ENCODE assay signal across 30 cellular contexts in genomic region chr15:43433661-43434303, GRCh38.
"Had no signal": no experiment of that assay in that cellular context is flagged by ENCODE, and none has a peak within 500 bp of the region (broad histone marks: within the 10 kb centered on the region; RNA-seq: fewer than 3 reads in every experiment).

No MANE protein-coding gene starts in this region.

- H3K27ac ChIP-seq: brain microvascular endothelial cell, PC-9, WERI-Rb-1 had no signal

- H3K4me3 ChIP-seq: adrenal gland, PC-9 had no signal

- H3K27me3 ChIP-seq: adrenal gland, brain microvascular endothelial cell had no signal

- ATAC-seq: activated CD8-positive, alpha-beta memory T cell treated with anti-CD3 and anti-CD28 coated beads, Interleukin-2, amount 10 ng/mL, durations not matched to agents 7 days and 5 days; activated naive CD4-positive, alpha-beta T cell treated with anti-CD3 and anti-CD28 coated beads, Interleukin-2, amount 50 U/mL, for 72 hours had no signal

- FAIRE-seq: RCC 7860 had no signal

- H2AFZ ChIP-seq: PC-9 had no signal

- H3K9me3 ChIP-seq: adrenal gland had no signal

- H3K27ac Mint-ChIP-seq: activated CD4-positive, alpha-beta memory T cell treated with anti-CD3 and anti-CD28 coated beads, Interleukin-2, amount 10 ng/mL, durations not matched to agents 7 days and 5 days; activated naive CD4-positive, alpha-beta T cell treated with anti-CD3 and anti-CD28 coated beads for 36 hours; activated naive CD4-positive, alpha-beta T cell treated with anti-CD3 and anti-CD28 coated beads, Interleukin-2, amount 50 U/mL, for 72 hours; activated T-helper 2 cell treated with anti-CD3 and anti-CD28 coated beads, Interferon-gamma antibody, Interleukin-2, Interleukin-4, amounts not matched to agents 10 μg/mL and 5 μg/mL and 100 μg/mL, durations not matched to agents 14 hours and 24 hours and 36 hours had no signal

- H3K4me1 ChIP-seq: adrenal gland had no signal

- H3K4me2 ChIP-seq: PC-9 had no signal

- H3K4me3 Mint-ChIP-seq: activated CD4-positive, alpha-beta memory T cell treated with anti-CD3 and anti-CD28 coated beads, Interleukin-2, amount 10 ng/mL, durations not matched to agents 7 days and 5 days; activated CD8-positive, alpha-beta memory T cell treated with anti-CD3 and anti-CD28 coated beads, Interleukin-2, amount 10 ng/mL, durations not matched to agents 7 days and 5 days; activated naive CD4-positive, alpha-beta T cell treated with anti-CD3 and anti-CD28 coated beads for 36 hours had no signal

- H3K27me3 Mint-ChIP-seq: activated CD4-positive, alpha-beta memory T cell treated with anti-CD3 and anti-CD28 coated beads, Interleukin-2, amount 10 ng/mL, durations not matched to agents 7 days and 5 days; activated CD8-positive, alpha-beta memory T cell treated with anti-CD3 and anti-CD28 coated beads, Interleukin-2, amount 10 ng/mL, durations not matched to agents 7 days and 5 days had no signal

- DNase-seq: activated CD4-positive, alpha-beta memory T cell treated with anti-CD3 and anti-CD28 coated beads, Interleukin-2, amount 10 ng/mL, durations not matched to agents 7 days and 5 days; activated CD4-positive, alpha-beta T cell treated with anti-CD3 and anti-CD28 coated beads for 1 hour; activated CD4-positive, alpha-beta T cell treated with anti-CD3 and anti-CD28 coated beads for 48 hours; activated CD4-positive, CD25-positive, alpha-beta regulatory T cell; activated CD8-positive, alpha-beta memory T cell treated with anti-CD3 and anti-CD28 coated beads for 24 hours; activated CD8-positive, alpha-beta memory T cell treated with anti-CD3 and anti-CD28 coated beads, Interleukin-2, amount 10 ng/mL, durations not matched to agents 7 days and 5 days; activated CD8-positive, alpha-beta memory T cell treated with anti-CD3 and anti-CD28 coated beads, Interleukin-2, amount 50 U/mL, for 48 hours; activated gamma-delta T cell; activated naive CD4-positive, alpha-beta T cell treated with anti-CD3 and anti-CD28 coated beads for 36 hours; activated T-cell treated with anti-CD3 and anti-CD28 coated beads, Interleukin-2, amount 50 U/mL, for 1 hour; adrenal gland; brain microvascular endothelial cell; Karpas-422; KBM-7; NCI-H1048; NCI-H1105 treated with DMSO at 0.1 percent for 48 hours; NCI-H1436; NCI-H1694; NCI-H2029; NCI-H345; NCI-H524 treated with DMSO at 0.1 percent for 48 hours; PC-9; Right ventricle myocardium superior; SW 1271; T-helper 1 cell; T1000; WERI-Rb-1 had no signal

- H3K4me1 Mint-ChIP-seq: activated CD4-positive, alpha-beta memory T cell treated with anti-CD3 and anti-CD28 coated beads, Interleukin-2, amount 10 ng/mL, durations not matched to agents 7 days and 5 days had no signal

- H3K9me3 Mint-ChIP-seq: activated CD4-positive, alpha-beta memory T cell treated with anti-CD3 and anti-CD28 coated beads, Interleukin-2, amount 10 ng/mL, durations not matched to agents 7 days and 5 days; activated naive CD4-positive, alpha-beta T cell treated with anti-CD3 and anti-CD28 coated beads for 36 hours; activated naive CD4-positive, alpha-beta T cell treated with anti-CD3 and anti-CD28 coated beads, Interleukin-2, amount 50 U/mL, for 72 hours; activated T-helper 2 cell treated with anti-CD3 and anti-CD28 coated beads, Interferon-gamma antibody, Interleukin-2, Interleukin-4, amounts not matched to agents 10 μg/mL and 5 μg/mL and 100 μg/mL, durations not matched to agents 14 hours and 24 hours and 36 hours had no signal
